In the genomic region with DNA sequence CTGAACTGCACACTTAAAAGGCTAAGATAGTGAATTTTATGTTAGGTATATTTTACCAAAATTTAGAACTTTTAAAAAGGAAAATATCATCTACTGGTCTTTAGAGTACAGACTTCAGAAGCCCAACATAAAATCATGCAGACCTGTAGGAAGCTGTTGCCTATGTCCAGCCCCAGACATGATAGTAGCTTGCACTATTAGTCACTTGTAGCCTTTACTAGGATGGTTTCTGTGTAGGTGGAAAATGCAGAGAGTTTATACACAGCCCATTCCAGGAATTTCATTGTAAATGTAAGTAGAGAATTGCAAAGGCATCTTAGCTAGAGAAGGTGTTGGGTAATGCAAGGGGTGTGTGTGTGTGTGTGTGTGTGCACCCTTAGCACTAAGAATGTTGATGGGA, we compare ENCODE assay signal across 19 cellular contexts.
DNase-seq lines count a peak whose midpoint lies in the region; ATAC-seq and TF ChIP-seq lines count a peak whose summit lies in the region.
"Had no signal": no experiment of that assay in that cellular context is flagged by ENCODE, and none has a peak within 500 bp of the region (broad histone marks: within the 10 kb centered on the region; RNA-seq: fewer than 3 reads in every experiment).

No MANE protein-coding gene starts in this region.

- peak; percentile 44 for DNase-seq in activated CD4-positive, alpha-beta T cell treated with anti-CD3 and anti-CD28 coated beads, Interleukin-2, amount 10 ng/mL, durations not matched to agents 24 days and 14 days
- no peak for DNase-seq in activated CD4-positive, alpha-beta T cell treated with anti-CD3 and anti-CD28 coated beads for 36 hours
- DNase-seq in AG10803 (ENCODE audit: low read depth), result peak; percentile 5
- DNase-seq in activated T-helper 2 cell treated with anti-CD3 and anti-CD28 coated beads, Interferon-gamma antibody, Interleukin-2, Interleukin-4, amounts not matched to agents 10 μg/mL and 5 μg/mL and 100 μg/mL, durations not matched to agents 14 hours and 24 hours and 36 hours (ENCODE audit: low spot score), result no peak
- DNase-seq in GM10248 (ENCODE audit: extremely low spot score), result no peak
- no peak for DNase-seq in activated CD8-positive, alpha-beta memory T cell treated with anti-CD3 and anti-CD28 coated beads, Interleukin-2, amount 50 U/mL, for 48 hours
- DNase-seq: CD4-positive, alpha-beta memory T cell; DMS153; DMS79; GDM1; GOT3; H7; HFFc6 had no signal

- peak overlapping the region; percentile 4 for H3K4me3 Mint-ChIP-seq in activated CD4-positive, alpha-beta T cell treated with anti-CD3 and anti-CD28 coated beads, Interleukin-2, amount 10 ng/mL, durations not matched to agents 24 days and 14 days
- H3K4me3 Mint-ChIP-seq in activated CD4-positive, alpha-beta T cell treated with anti-CD3 and anti-CD28 coated beads for 36 hours, result no peak overlapping the region
- no peak overlapping the region for H3K4me3 Mint-ChIP-seq in activated T-helper 2 cell treated with anti-CD3 and anti-CD28 coated beads, Interferon-gamma antibody, Interleukin-2, Interleukin-4, amounts not matched to agents 10 μg/mL and 5 μg/mL and 100 μg/mL, durations not matched to agents 14 hours and 24 hours and 36 hours (ENCODE audit: low read depth)
- no peak overlapping the region for H3K4me3 Mint-ChIP-seq in stimulated activated naive CD8-positive, alpha-beta T cell treated with anti-CD3 and anti-CD28 coated beads, Interleukin-15, Interleukin-2, amounts not matched to agents 100 ng/mL and 50 ng/mL, for 24 hours
- H3K4me3 Mint-ChIP-seq: CD14-positive monocyte; CD4-positive, alpha-beta memory T cell; HFFc6 had no signal

- peaks cover 11% of the 10 kb centered on the region for H3K36me3 Mint-ChIP-seq in activated CD4-positive, alpha-beta T cell treated with anti-CD3 and anti-CD28 coated beads, Interleukin-2, amount 10 ng/mL, durations not matched to agents 24 days and 14 days (ENCODE audit: low read depth)
- H3K36me3 Mint-ChIP-seq in activated CD4-positive, alpha-beta T cell treated with anti-CD3 and anti-CD28 coated beads for 36 hours (ENCODE audit: low read depth), result no peaks in the 10 kb centered on the region
- peaks cover 37% of the 10 kb centered on the region for H3K36me3 Mint-ChIP-seq in activated T-helper 2 cell treated with anti-CD3 and anti-CD28 coated beads, Interferon-gamma antibody, Interleukin-2, Interleukin-4, amounts not matched to agents 10 μg/mL and 5 μg/mL and 100 μg/mL, durations not matched to agents 14 hours and 24 hours and 36 hours (ENCODE audit: low read depth)
- H3K36me3 Mint-ChIP-seq in stimulated activated naive CD8-positive, alpha-beta T cell treated with anti-CD3 and anti-CD28 coated beads, Interleukin-15, Interleukin-2, amounts not matched to agents 100 ng/mL and 50 ng/mL, for 24 hours (ENCODE audit: low read depth), result peaks cover 5% of the 10 kb centered on the region
- H3K36me3 Mint-ChIP-seq: CD14-positive monocyte; CD4-positive, alpha-beta memory T cell had no signal

- H3K4me3 ChIP-seq in AG10803 (ENCODE audit: low read length), result no peak overlapping the region
- H3K4me3 ChIP-seq: A549, BLaER1, GM12878 had no signal

- POLR2A ChIA-PET in activated CD4-positive, alpha-beta T cell treated with anti-CD3 and anti-CD28 coated beads for 36 hours (lab: Charles Lee), result no interaction called here
- POLR2A ChIA-PET in GM10248 (lab: Yijun Ruan, JAX), result no interaction called here

- intact Hi-C loops in activated CD4-positive, alpha-beta T cell treated with anti-CD3 and anti-CD28 coated beads, Interleukin-2, amount 10 ng/mL, durations not matched to agents 24 days and 14 days (cut with micrococcal nuclease), result no loop called here
- intact Hi-C loops in activated CD4-positive, alpha-beta T cell treated with anti-CD3 and anti-CD28 coated beads for 36 hours (cut with DNase I, micrococcal nuclease), result no loop called here
- intact Hi-C loops in activated T-helper 2 cell treated with anti-CD3 and anti-CD28 coated beads, Interferon-gamma antibody, Interleukin-2, Interleukin-4, amounts not matched to agents 10 μg/mL and 5 μg/mL and 100 μg/mL, durations not matched to agents 14 hours and 24 hours and 36 hours (cut with micrococcal nuclease), result loop anchor here (1.0 kb wide), 1 partner anchor 10 kb away; no protein-coding TSS in a partner anchor

- ATAC-seq in activated CD4-positive, alpha-beta T cell treated with anti-CD3 and anti-CD28 coated beads for 36 hours, result no peak
- ATAC-seq: A549, GM12878, HCT116 had no signal

- peaks cover 28% of the 10 kb centered on the region for H3K4me1 Mint-ChIP-seq in activated CD4-positive, alpha-beta T cell treated with anti-CD3 and anti-CD28 coated beads, Interleukin-2, amount 10 ng/mL, durations not matched to agents 24 days and 14 days
- H3K4me1 Mint-ChIP-seq in activated CD4-positive, alpha-beta T cell treated with anti-CD3 and anti-CD28 coated beads for 36 hours, result peaks cover 26% of the 10 kb centered on the region
- H3K4me1 Mint-ChIP-seq in activated T-helper 2 cell treated with anti-CD3 and anti-CD28 coated beads, Interferon-gamma antibody, Interleukin-2, Interleukin-4, amounts not matched to agents 10 μg/mL and 5 μg/mL and 100 μg/mL, durations not matched to agents 14 hours and 24 hours and 36 hours (ENCODE audit: low read depth), result peaks cover 51% of the 10 kb centered on the region
- peaks cover 29% of the 10 kb centered on the region for H3K4me1 Mint-ChIP-seq in stimulated activated naive CD8-positive, alpha-beta T cell treated with anti-CD3 and anti-CD28 coated beads, Interleukin-15, Interleukin-2, amounts not matched to agents 100 ng/mL and 50 ng/mL, for 24 hours (ENCODE audit: low read depth)

- CTCF ChIA-PET in activated CD4-positive, alpha-beta T cell treated with anti-CD3 and anti-CD28 coated beads for 36 hours (lab: Charles Lee), result no interaction called here
- CTCF ChIA-PET in GM10248 (lab: Yijun Ruan, JAX), result interaction anchor here (1.1 kb wide), 1 partner anchor 13 kb away, joined by 3 read pairs; no protein-coding TSS in a partner anchor

- H3K27ac Mint-ChIP-seq in activated CD4-positive, alpha-beta T cell treated with anti-CD3 and anti-CD28 coated beads, Interleukin-2, amount 10 ng/mL, durations not matched to agents 24 days and 14 days, result peak overlapping the region; percentile 54
- H3K27ac Mint-ChIP-seq in activated CD4-positive, alpha-beta T cell treated with anti-CD3 and anti-CD28 coated beads for 36 hours, result no peak overlapping the region
- peak overlapping the region; percentile 80 for H3K27ac Mint-ChIP-seq in activated T-helper 2 cell treated with anti-CD3 and anti-CD28 coated beads, Interferon-gamma antibody, Interleukin-2, Interleukin-4, amounts not matched to agents 10 μg/mL and 5 μg/mL and 100 μg/mL, durations not matched to agents 14 hours and 24 hours and 36 hours
- H3K27ac Mint-ChIP-seq in stimulated activated naive CD8-positive, alpha-beta T cell treated with anti-CD3 and anti-CD28 coated beads, Interleukin-15, Interleukin-2, amounts not matched to agents 100 ng/mL and 50 ng/mL, for 24 hours, result peak overlapping the region; percentile 28
- H3K27ac Mint-ChIP-seq: CD14-positive monocyte, HFFc6 had no signal

- H3K9me3 Mint-ChIP-seq in activated CD4-positive, alpha-beta T cell treated with anti-CD3 and anti-CD28 coated beads, Interleukin-2, amount 10 ng/mL, durations not matched to agents 24 days and 14 days, result peaks cover 17% of the 10 kb centered on the region
- no peaks in the 10 kb centered on the region for H3K9me3 Mint-ChIP-seq in activated CD4-positive, alpha-beta T cell treated with anti-CD3 and anti-CD28 coated beads for 36 hours (ENCODE audit: low read depth)
- H3K9me3 Mint-ChIP-seq in activated T-helper 2 cell treated with anti-CD3 and anti-CD28 coated beads, Interferon-gamma antibody, Interleukin-2, Interleukin-4, amounts not matched to agents 10 μg/mL and 5 μg/mL and 100 μg/mL, durations not matched to agents 14 hours and 24 hours and 36 hours, result peaks cover 12% of the 10 kb centered on the region
- peaks cover 5% of the 10 kb centered on the region for H3K9me3 Mint-ChIP-seq in stimulated activated naive CD8-positive, alpha-beta T cell treated with anti-CD3 and anti-CD28 coated beads, Interleukin-15, Interleukin-2, amounts not matched to agents 100 ng/mL and 50 ng/mL, for 24 hours
- H3K9me3 Mint-ChIP-seq: CD4-positive, alpha-beta memory T cell had no signal

- H3K27me3 Mint-ChIP-seq in activated CD4-positive, alpha-beta T cell treated with anti-CD3 and anti-CD28 coated beads, Interleukin-2, amount 10 ng/mL, durations not matched to agents 24 days and 14 days, result no peaks in the 10 kb centered on the region
- no peaks in the 10 kb centered on the region for H3K27me3 Mint-ChIP-seq in activated CD4-positive, alpha-beta T cell treated with anti-CD3 and anti-CD28 coated beads for 36 hours
- no peaks in the 10 kb centered on the region for H3K27me3 Mint-ChIP-seq in activated T-helper 2 cell treated with anti-CD3 and anti-CD28 coated beads, Interferon-gamma antibody, Interleukin-2, Interleukin-4, amounts not matched to agents 10 μg/mL and 5 μg/mL and 100 μg/mL, durations not matched to agents 14 hours and 24 hours and 36 hours (ENCODE audit: low read depth)
- no peaks in the 10 kb centered on the region for H3K27me3 Mint-ChIP-seq in stimulated activated naive CD8-positive, alpha-beta T cell treated with anti-CD3 and anti-CD28 coated beads, Interleukin-15, Interleukin-2, amounts not matched to agents 100 ng/mL and 50 ng/mL, for 24 hours
- H3K27me3 Mint-ChIP-seq: CD4-positive, alpha-beta memory T cell had no signal

- TF ChIP-seq CTCF in AG10803 (conservative IDR thresholded peaks at IDR 0.05; ENCODE audit: low read length) (no peak), GM10248 (IDR thresholded peaks at IDR 0.05; ENCODE audit: control extremely low read depth, extremely low read depth, low read depth, missing control alignments) (no peak)

Comparison
In these comparisons a context has a peak if more than half of its experiments do, and no peak if none do; other contexts are left out.
1. DNase-seq: peak in activated CD4-positive, alpha-beta T cell treated with anti-CD3 and anti-CD28 coated beads, Interleukin-2, amount 10 ng/mL, durations not matched to agents 24 days and 14 days (single experiment) and AG10803 (single experiment); none in activated CD4-positive, alpha-beta T cell treated with anti-CD3 and anti-CD28 coated beads for 36 hours (single experiment), activated T-helper 2 cell treated with anti-CD3 and anti-CD28 coated beads, Interferon-gamma antibody, Interleukin-2, Interleukin-4, amounts not matched to agents 10 μg/mL and 5 μg/mL and 100 μg/mL, durations not matched to agents 14 hours and 24 hours and 36 hours (single experiment), GM10248 (single experiment) and activated CD8-positive, alpha-beta memory T cell treated with anti-CD3 and anti-CD28 coated beads, Interleukin-2, amount 50 U/mL, for 48 hours (single experiment).